ENCODE assay signal across 23 cellular contexts in the genomic region with DNA sequence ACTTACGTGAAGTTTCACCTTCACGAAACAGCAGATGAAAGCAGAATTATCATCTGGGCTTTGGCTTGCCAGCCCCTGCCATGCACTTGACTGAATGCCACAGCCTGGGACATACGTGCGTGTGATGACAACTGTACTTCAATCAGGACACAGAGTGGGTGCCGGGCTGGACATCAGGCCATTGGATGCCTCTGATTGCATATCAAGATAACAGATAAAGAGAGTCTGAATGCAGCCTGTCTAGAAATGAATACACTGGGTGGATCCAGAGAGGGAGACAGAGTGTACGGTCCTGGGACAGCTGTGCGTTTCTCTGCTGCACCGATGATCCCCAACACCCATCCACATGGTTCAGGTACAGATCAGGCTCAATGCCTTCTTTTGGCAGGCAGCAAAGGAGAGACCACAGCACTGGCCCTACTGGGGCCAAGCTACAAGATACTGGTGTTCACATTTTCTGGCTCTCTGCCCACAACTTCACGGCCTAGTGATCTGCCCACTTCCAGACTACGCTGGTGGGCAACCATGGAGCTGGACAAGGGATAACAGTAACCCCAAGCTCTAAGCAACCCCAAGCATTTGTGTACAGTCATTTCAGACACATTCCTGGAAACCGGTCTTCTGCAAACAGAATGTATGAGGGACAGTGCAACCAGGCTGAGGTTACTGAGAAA. TPM values are rescaled to one million over a fixed set of nuclear protein-coding genes. Genes with fewer than 3 reads are reported as not detected.
DNase-seq lines count a peak whose midpoint lies in the region; ATAC-seq and TF ChIP-seq lines count a peak whose summit lies in the region.
"Had no signal": no experiment of that assay in that cellular context is flagged by ENCODE, and none has a peak within 500 bp of the region (broad histone marks: within the 10 kb centered on the region; RNA-seq: fewer than 3 reads in every experiment).

No MANE protein-coding gene starts in this region.

- no peaks in the 10 kb centered on the region for H3K9me3 Mint-ChIP-seq in activated naive CD4-positive, alpha-beta T cell treated with anti-CD3 and anti-CD28 coated beads, Interleukin-2, amount 10 ng/mL, durations not matched to agents 7 days and 5 days
- H3K9me3 Mint-ChIP-seq in activated CD4-positive, alpha-beta memory T cell treated with anti-CD3 and anti-CD28 coated beads for 36 hours: no peaks in the 10 kb centered on the region
- peaks cover 0 to 2% (median 0%) of the 10 kb centered on the region in 11 donors for H3K9me3 Mint-ChIP-seq in naive thymus-derived CD4-positive, alpha-beta T cell
- H3K9me3 Mint-ChIP-seq: WTC11 had no signal

- H3K27ac Mint-ChIP-seq in activated naive CD4-positive, alpha-beta T cell treated with anti-CD3 and anti-CD28 coated beads, Interleukin-2, amount 10 ng/mL, durations not matched to agents 7 days and 5 days: peak overlapping the region; percentile 34
- H3K27ac Mint-ChIP-seq in activated CD4-positive, alpha-beta memory T cell treated with anti-CD3 and anti-CD28 coated beads for 36 hours: peak overlapping the region; percentile 54
- H3K27ac Mint-ChIP-seq in naive thymus-derived CD4-positive, alpha-beta T cell: peak overlapping the region; percentile 9 to 84 (median 76)
- H3K27ac Mint-ChIP-seq: progenitor cell of endocrine pancreas, WTC11 had no signal

- no peak overlapping the region for H3K27ac ChIP-seq in naive thymus-derived CD4-positive, alpha-beta T cell (ENCODE audit: low read depth, low read length)
- H3K27ac ChIP-seq: brain microvascular endothelial cell, coronary artery, GM23248, Peyer's patch, spleen, suprapubic skin had no signal

- H3K36me3 Mint-ChIP-seq in activated naive CD4-positive, alpha-beta T cell treated with anti-CD3 and anti-CD28 coated beads, Interleukin-2, amount 10 ng/mL, durations not matched to agents 7 days and 5 days: no peaks in the 10 kb centered on the region
- H3K36me3 Mint-ChIP-seq in activated CD4-positive, alpha-beta memory T cell treated with anti-CD3 and anti-CD28 coated beads for 36 hours: no peaks in the 10 kb centered on the region
- H3K36me3 Mint-ChIP-seq in naive thymus-derived CD4-positive, alpha-beta T cell: no peaks in the 10 kb centered on the region
- H3K36me3 Mint-ChIP-seq: WTC11 had no signal

- H3K4me1 Mint-ChIP-seq in activated naive CD4-positive, alpha-beta T cell treated with anti-CD3 and anti-CD28 coated beads, Interleukin-2, amount 10 ng/mL, durations not matched to agents 7 days and 5 days: peaks cover 18% of the 10 kb centered on the region
- H3K4me1 Mint-ChIP-seq in activated CD4-positive, alpha-beta memory T cell treated with anti-CD3 and anti-CD28 coated beads for 36 hours (ENCODE audit: low read depth): peaks cover 21% of the 10 kb centered on the region
- peaks cover 11 to 38% (median 20%) of the 10 kb centered on the region in 7 donors for H3K4me1 Mint-ChIP-seq in naive thymus-derived CD4-positive, alpha-beta T cell
- H3K4me1 Mint-ChIP-seq: nephron had no signal

- intact Hi-C loops in activated CD4-positive, alpha-beta memory T cell treated with anti-CD3 and anti-CD28 coated beads for 36 hours (cut with micrococcal nuclease): no loop called here
- intact Hi-C loops in naive thymus-derived CD4-positive, alpha-beta T cell (cut with micrococcal nuclease): loop anchor here in 1 of 2 donors (1.0 kb wide), 1 partner anchor 9 kb away; no protein-coding TSS in a partner anchor

- H3K4me3 ChIP-seq in naive thymus-derived CD4-positive, alpha-beta T cell (ENCODE audit: low read length): no peak overlapping the region
- H3K4me3 ChIP-seq: coronary artery, GM23248, Peyer's patch, spleen, suprapubic skin had no signal

- DNase-seq in activated naive CD4-positive, alpha-beta T cell treated with anti-CD3 and anti-CD28 coated beads, Interleukin-2, amount 10 ng/mL, durations not matched to agents 7 days and 5 days: peak; percentile 20
- no peak for DNase-seq in activated naive CD4-positive, alpha-beta T cell (lab: John Stamatoyannopoulos, UW)
- peak; percentile 13 for DNase-seq in GM13976 (ENCODE audit: low spot score)
- DNase-seq in activated CD4-positive, alpha-beta memory T cell treated with anti-CD3 and anti-CD28 coated beads for 36 hours: peak; percentile 34
- DNase-seq in naive thymus-derived CD4-positive, alpha-beta T cell: peak in 1 of 9 donors; percentile 8
- DNase-seq in CD1c-positive myeloid dendritic cell (ENCODE audit: extremely low spot score): no peak
- DNase-seq: activated CD8-positive, alpha-beta memory T cell treated with anti-CD3 and anti-CD28 coated beads, Interleukin-2, amount 50 U/mL, for 4 hours; brain microvascular endothelial cell; DMS 273 treated with DMSO at 0.1 percent for 48 hours; GM23248; NCI-H1417 treated with DMSO at 0.1 percent for 48 hours; NCI-H2171 treated with DMSO at 0.1 percent for 48 hours; NCI-H774; Peyer's patch; spleen had no signal

- in situ Hi-C loops in GM13976 (cut with MboI; ENCODE audit: low sequenced_read_pairs, unreplicated experiment): no loop called here

- CTCF ChIA-PET in activated naive CD4-positive, alpha-beta T cell treated with anti-CD3 and anti-CD28 coated beads, Interleukin-2, amount 10 ng/mL, durations not matched to agents 7 days and 5 days (lab: Charles Lee): interaction anchor here (1.0 kb wide), 1 partner anchor 11 kb away, joined by 3 read pairs; no protein-coding TSS in a partner anchor
- CTCF ChIA-PET in activated CD4-positive, alpha-beta memory T cell treated with anti-CD3 and anti-CD28 coated beads for 36 hours (lab: Charles Lee): no interaction called here
- CTCF ChIA-PET in naive thymus-derived CD4-positive, alpha-beta T cell (lab: Charles Lee): interaction anchor here (0.9 to 1.7 kb wide), 2 partner anchors 9 to 81 kb away, joined by 4 read pairs; partner anchors contain the start of gene ZC3H8

- POLR2A ChIA-PET in activated CD4-positive, alpha-beta memory T cell treated with anti-CD3 and anti-CD28 coated beads for 36 hours (lab: Charles Lee): interaction anchor here (1.2 kb wide), 1 partner anchor 9 kb away, joined by 4 read pairs; no protein-coding TSS in a partner anchor
- POLR2A ChIA-PET in naive thymus-derived CD4-positive, alpha-beta T cell (lab: Charles Lee): interaction anchor here (0.6 to 1.5 kb wide), 5 partner anchors 9 to 306 kb away, joined by 3 to 6 read pairs (median 3); no protein-coding TSS in a partner anchor

- H3K27me3 ChIP-seq in naive thymus-derived CD4-positive, alpha-beta T cell (ENCODE audit: control insufficient read depth in 2 of 2, insufficient read depth in 2 of 2, low read length in 2 of 2): no peaks in the 10 kb centered on the region
- H3K27me3 ChIP-seq: brain microvascular endothelial cell, Peyer's patch had no signal

- no peak for ATAC-seq in naive thymus-derived CD4-positive, alpha-beta T cell
- ATAC-seq in GM19463 (IDR thresholded peaks at IDR 0.05; ENCODE audit: unreplicated experiment) (no peak), GM19455 (IDR thresholded peaks at IDR 0.05; ENCODE audit: unreplicated experiment) (no peak)
- ATAC-seq: WTC11 had no signal

- peaks cover 11% of the 10 kb centered on the region for H3K27me3 Mint-ChIP-seq in activated naive CD4-positive, alpha-beta T cell treated with anti-CD3 and anti-CD28 coated beads, Interleukin-2, amount 10 ng/mL, durations not matched to agents 7 days and 5 days
- H3K27me3 Mint-ChIP-seq in activated CD4-positive, alpha-beta memory T cell treated with anti-CD3 and anti-CD28 coated beads for 36 hours: no peaks in the 10 kb centered on the region
- H3K27me3 Mint-ChIP-seq in naive thymus-derived CD4-positive, alpha-beta T cell: peaks cover 0 to 5% (median 0%) of the 10 kb centered on the region in 5 donors
- H3K27me3 Mint-ChIP-seq: progenitor cell of endocrine pancreas had no signal

- no peak for TF ChIP-seq CTCF in GM13976 (IDR thresholded peaks at IDR 0.05; ENCODE audit: borderline replicate concordance, control extremely low read depth, extremely low read depth, insufficient read depth, missing control alignments)

- no peak overlapping the region for H3K4me3 Mint-ChIP-seq in activated naive CD4-positive, alpha-beta T cell treated with anti-CD3 and anti-CD28 coated beads, Interleukin-2, amount 10 ng/mL, durations not matched to agents 7 days and 5 days
- peak overlapping the region; percentile 17 for H3K4me3 Mint-ChIP-seq in activated CD4-positive, alpha-beta memory T cell treated with anti-CD3 and anti-CD28 coated beads for 36 hours
- peak overlapping the region in 9 of 10 donors; percentile 5 to 46 (median 39) for H3K4me3 Mint-ChIP-seq in naive thymus-derived CD4-positive, alpha-beta T cell
- H3K4me3 Mint-ChIP-seq: nephron, WTC11 had no signal

- H3K36me3 ChIP-seq in naive thymus-derived CD4-positive, alpha-beta T cell (ENCODE audit: control insufficient read depth in 2 of 3, insufficient read depth in 3 of 3, low read length in 3 of 3): no peaks in the 10 kb centered on the region
- H3K36me3 ChIP-seq: brain microvascular endothelial cell, Peyer's patch, spleen, suprapubic skin had no signal

- H3K4me1 ChIP-seq in naive thymus-derived CD4-positive, alpha-beta T cell (ENCODE audit: control insufficient read depth in 2 of 2, insufficient read depth in 2 of 2, low read length in 2 of 2): peaks cover 0 to 9% of the 10 kb centered on the region in 2 donors
- H3K4me1 ChIP-seq: Peyer's patch, spleen, suprapubic skin had no signal

- H3K9me3 ChIP-seq in naive thymus-derived CD4-positive, alpha-beta T cell (ENCODE audit: control insufficient read depth in 2 of 3, low read length in 3 of 3): no peaks in the 10 kb centered on the region
- H3K9me3 ChIP-seq: Peyer's patch, spleen, suprapubic skin had no signal

RNA-seq across cellular contexts. Expression of gene FBLN7, which starts 35.6 kb away (rescaled TPM):
- total RNA-seq in activated CD4-positive, alpha-beta memory T cell treated with anti-CD3 and anti-CD28 coated beads for 36 hours: 10 to 100 TPM; 38.9 to 40.2 TPM
- total RNA-seq in naive thymus-derived CD4-positive, alpha-beta T cell: 10 to 100 TPM; 12.1 to 36.3 (median 20.5) TPM
- polyA plus RNA-seq in naive thymus-derived CD4-positive, alpha-beta T cell: 10 to 100 TPM; 21.0 to 29.0 TPM
- polyA plus RNA-seq: keratinocyte had no signal

Comparison
In these comparisons a context has a peak if more than half of its experiments do, and no peak if none do; other contexts are left out.
1. DNase-seq: peak in activated naive CD4-positive, alpha-beta T cell treated with anti-CD3 and anti-CD28 coated beads, Interleukin-2, amount 10 ng/mL, durations not matched to agents 7 days and 5 days (single experiment), GM13976 (single experiment) and activated CD4-positive, alpha-beta memory T cell treated with anti-CD3 and anti-CD28 coated beads for 36 hours (single experiment); none in activated naive CD4-positive, alpha-beta T cell (0 of 4) and CD1c-positive myeloid dendritic cell (single experiment).
2. Peak in every context shown above with its lines, with median percentiles within 50 percentile points of each other: H3K27ac Mint-ChIP-seq.